14 cellular contexts compared by ENCODE assay signal in the genomic region with DNA sequence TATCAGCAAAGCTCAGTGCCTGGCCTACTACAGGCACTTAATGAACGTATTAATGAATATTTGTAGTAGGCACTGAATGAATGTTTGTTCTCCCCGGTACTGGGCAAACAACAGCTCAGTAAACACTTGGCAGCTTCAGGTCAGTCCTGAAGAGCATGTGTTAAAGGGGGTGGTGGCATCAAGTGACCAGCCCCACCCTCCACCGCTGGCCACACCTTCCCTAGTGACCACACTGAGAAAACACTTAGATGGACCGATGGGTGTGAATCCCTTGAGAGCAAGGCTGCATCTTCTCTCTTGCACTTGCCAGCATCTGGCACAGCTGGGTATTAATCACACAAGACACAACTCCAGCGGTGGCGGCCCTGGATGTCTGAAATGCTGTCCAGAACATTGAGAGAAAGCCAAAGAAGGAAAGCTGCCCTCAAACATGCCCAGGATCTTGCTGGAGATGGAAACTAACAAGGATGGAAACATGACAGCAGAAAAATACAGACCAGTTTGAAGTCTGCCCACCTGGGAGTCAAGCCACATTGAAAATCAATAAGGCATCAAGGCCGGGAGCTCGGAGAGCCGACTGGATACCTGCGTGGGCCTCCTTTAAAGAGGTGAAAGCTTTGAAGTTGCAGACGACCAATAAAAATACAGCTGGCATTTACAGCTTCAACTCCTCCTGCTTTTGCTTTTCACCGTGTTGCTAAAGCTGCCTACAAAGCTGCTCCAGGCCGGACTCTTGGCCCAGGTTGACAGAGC.
DNase-seq lines count a peak whose midpoint lies in the region; ATAC-seq and TF ChIP-seq lines count a peak whose summit lies in the region.
"Had no signal": no experiment of that assay in that cellular context is flagged by ENCODE, and none has a peak within 500 bp of the region (broad histone marks: within the 10 kb centered on the region; RNA-seq: fewer than 3 reads in every experiment).

No MANE protein-coding gene starts in this region.

- no TSS peak for BruUV-seq in PC-9 (replicated peaks; lab: Mats Ljungman, UMichigan)

- no peaks in the 10 kb centered on the region for H3K79me2 ChIP-seq in PC-9 (ENCODE audit: low read depth)

- H3K9me3 ChIP-seq in PC-9 (ENCODE audit: insufficient read depth, low read depth) (no peaks in the 10 kb centered on the region; the same call in 1 of the 2 replicates), left lung (no peaks in the 10 kb centered on the region), testis (no peaks in the 10 kb centered on the region), WERI-Rb-1 (ENCODE audit: severe bottlenecking) (no peaks in the 10 kb centered on the region)
- H3K9me3 ChIP-seq: esophagus squamous epithelium had no signal

- POLR2A ChIA-PET in PC-9 (lab: Charles Lee; ENCODE audit: unreplicated experiment) = no interaction called here

- peaks cover 46% of the 10 kb centered on the region for H3K4me1 ChIP-seq in PC-9 (replicated peaks; ENCODE audit: insufficient read depth)
- peaks cover 0 to 6% of the 10 kb centered on the region in 2 donors for H3K4me1 ChIP-seq in left lung
- no peaks in the 10 kb centered on the region for H3K4me1 ChIP-seq in testis
- H3K4me1 ChIP-seq: esophagus squamous epithelium had no signal

- H3F3A ChIP-seq in PC-9 (ENCODE audit: insufficient read depth, low read depth) = peaks cover 12% of the 10 kb centered on the region; the same call in 1 of the 2 replicates

- 65 to 69% methylated on average over 12 to 13 of the region's 13 CpGs for WGBS in testis, 2 donors

- H3K9me2 ChIP-seq in PC-9 (ENCODE audit: insufficient read depth) = no peaks in the 10 kb centered on the region

- TF ChIP-seq CTCF in PC-9 (conservative IDR thresholded peaks at IDR 0.05) = no peak
- no peak for TF ChIP-seq CTCF in left lung (IDR thresholded peaks at IDR 0.05)
- TF ChIP-seq CTCF in testis (IDR thresholded peaks at IDR 0.05) = no peak
- no peak for TF ChIP-seq CTCF in WERI-Rb-1 (IDR thresholded peaks at IDR 0.05; ENCODE audit: low read depth, low read length)

- H3K27me3 ChIP-seq in PC-9 (ENCODE audit: insufficient read depth, low read depth) (no peaks in the 10 kb centered on the region), left lung (no peaks in the 10 kb centered on the region), testis (no peaks in the 10 kb centered on the region), WERI-Rb-1 (ENCODE audit: insufficient read depth, low read depth, severe bottlenecking) (no peaks in the 10 kb centered on the region)
- H3K27me3 ChIP-seq: esophagus squamous epithelium had no signal

- H2AFZ ChIP-seq in PC-9 = no peak overlapping the region

- CTCF ChIA-PET in PC-9 (lab: Charles Lee) = no interaction called here

- no peak for TF ChIP-seq POLR2A in testis (IDR thresholded peaks at IDR 0.05)

- peak overlapping the region; percentile 67 for H3K4me2 ChIP-seq in PC-9

- no peak overlapping the region for H3K4me3 ChIP-seq in PC-9
- H3K4me3 ChIP-seq in left lung = no peak overlapping the region
- H3K4me3 ChIP-seq in testis = no peak overlapping the region
- no peak overlapping the region for H3K4me3 ChIP-seq in WERI-Rb-1 (ENCODE audit: low read depth, low read length)
- H3K4me3 ChIP-seq: esophagus squamous epithelium had no signal

- intact Hi-C loops in cardiac septum (cut with DNase I) = no loop called here
- intact Hi-C loops in left cardiac atrium (cut with DNase I) = no loop called here
- intact Hi-C loops in PC-9 (cut with micrococcal nuclease; ENCODE audit: unreplicated experiment) = loop anchor here (10.0 kb wide), 1 partner anchor 96 kb away; no protein-coding TSS in a partner anchor
- intact Hi-C loops in left lung (cut with DNase I) = no loop called here
- intact Hi-C loops in testis (cut with DNase I; ENCODE audit: low total_unique reads) = no loop called here

- H3K27ac ChIP-seq in PC-9 = peak overlapping the region; percentile 67
- no peak overlapping the region for H3K27ac ChIP-seq in left lung
- H3K27ac ChIP-seq in testis = no peak overlapping the region
- H3K27ac ChIP-seq in WERI-Rb-1 = no peak overlapping the region
- H3K27ac ChIP-seq: esophagus squamous epithelium had no signal

- H4K20me1 ChIP-seq in PC-9 (ENCODE audit: insufficient read depth) = no peaks in the 10 kb centered on the region

- H3K36me3 ChIP-seq in PC-9 (ENCODE audit: low read depth) (no peaks in the 10 kb centered on the region), left lung (no peaks in the 10 kb centered on the region), testis (ENCODE audit: low read depth, missing control alignments) (no peaks in the 10 kb centered on the region), WERI-Rb-1 (no peaks in the 10 kb centered on the region)
- H3K36me3 ChIP-seq: esophagus squamous epithelium had no signal

- ATAC-seq in left cardiac atrium = no peak
- ATAC-seq in left lung = peak; percentile 86
- ATAC-seq: HCT116 had no signal

- DNase-seq in cardiac septum (ENCODE audit: low spot score) = peak; percentile 63
- no peak for DNase-seq in left cardiac atrium
- peak; percentile 28 to 75 for DNase-seq in PC-9
- peak in 1 of 2 donors; percentile 69 for DNase-seq in left lung
- DNase-seq in NCI-H128 (lab: John Stamatoyannopoulos, UW; ENCODE audit: unreplicated experiment) = no peak
- DNase-seq in RKO (ENCODE audit: low spot score) = no peak
- DNase-seq in testis = no peak
- no peak for DNase-seq in WERI-Rb-1
- DNase-seq: anterior cingulate cortex; esophagus squamous epithelium; MM.1S; stimulated activated CD4-positive, alpha-beta T cell treated with anti-CD3 and anti-CD28 coated beads, Interleukin-12 subunit alpha, Interleukin-12 subunit beta, amount 100 ng/mL, for 4 hours; T-helper 2 cell had no signal

Comparison
In these comparisons a context has a peak if more than half of its experiments do, and no peak if none do; other contexts are left out.
1. DNase-seq: peak in cardiac septum (single experiment) and PC-9 (2 of 2); none in left cardiac atrium (single experiment), NCI-H128 (single experiment), RKO (single experiment), testis (single experiment) and WERI-Rb-1 (single experiment).